ENCODE assay signal across 33 cellular contexts in genomic region chr15:28876845-28877185, GRCh38. TPM values are rescaled to one million over a fixed set of nuclear protein-coding genes. Genes with fewer than 3 reads are reported as not detected.
"Had no signal": no experiment of that assay in that cellular context is flagged by ENCODE, and none has a peak within 500 bp of the region (broad histone marks: within the 10 kb centered on the region; RNA-seq: fewer than 3 reads in every experiment).

No MANE protein-coding gene starts in this region.

- FAIRE-seq: bronchial epithelial cell had no signal

- H3K9me3 ChIP-seq: MG63, Peyer's patch had no signal

- H3K36me3 Mint-ChIP-seq: activated naive CD4-positive, alpha-beta T cell treated with anti-CD3 and anti-CD28 coated beads, Interleukin-2, amount 10 ng/mL, durations not matched to agents 7 days and 5 days; activated naive CD8-positive, alpha-beta T cell; brain had no signal

- H3K4me3 ChIP-seq: MG63, Peyer's patch had no signal

- DNase-seq: activated CD4-positive, alpha-beta T cell treated with anti-CD3 and anti-CD28 coated beads, Interleukin-2, amount 10 ng/mL, durations not matched to agents 24 days and 14 days; activated CD4-positive, alpha-beta T cell treated with anti-CD3 and anti-CD28 coated beads, Interleukin-2, amount 50 U/mL, for 4 hours; activated CD8-positive, alpha-beta T cell treated with anti-CD3 and anti-CD28 coated beads for 36 hours; activated naive CD4-positive, alpha-beta T cell treated with anti-CD3 and anti-CD28 coated beads, Interleukin-2, amount 10 ng/mL, durations not matched to agents 7 days and 5 days; activated naive CD8-positive, alpha-beta T cell treated with anti-CD3 and anti-CD28 coated beads, Interleukin-2, amount 50 U/mL, for 24 hours; activated T-cell treated with anti-CD3 and anti-CD28 coated beads, Interleukin-2, amount 50 U/mL, for 1 hour; Kasumi-1; KG1; MG63; NCI-H1092; NCI-H1436 treated with DMSO at 0.1 percent for 48 hours; NCI-H1694 treated with DMSO at 0.1 percent for 48 hours; NCI-H2029; NCI-H2107; NCI-H2171; NCI-H510A; NCI-H526; NCI-H748 treated with DMSO at 0.1 percent for 48 hours; NK-92 treated with Interleukin-12 subunit alpha and Interleukin-12 subunit beta, amount 100 ng/mL, for 24 hours; PC-3; Peyer's patch; Right ventricle myocardium superior; RPMI8226; SW 1271; T-helper 1 cell; T-helper 2 cell; T-helper 9 cell; WERI-Rb-1 had no signal

- H3K27me3 ChIP-seq: MG63, Peyer's patch had no signal

- H3K4me1 Mint-ChIP-seq: activated CD4-positive, alpha-beta T cell treated with anti-CD3 and anti-CD28 coated beads, Interleukin-2, amount 10 ng/mL, durations not matched to agents 24 days and 14 days had no signal

- H3K4me3 Mint-ChIP-seq: activated CD4-positive, alpha-beta T cell treated with anti-CD3 and anti-CD28 coated beads, Interleukin-2, amount 10 ng/mL, durations not matched to agents 24 days and 14 days; activated CD8-positive, alpha-beta T cell treated with anti-CD3 and anti-CD28 coated beads for 36 hours; activated naive CD4-positive, alpha-beta T cell treated with anti-CD3 and anti-CD28 coated beads, Interleukin-2, amount 10 ng/mL, durations not matched to agents 7 days and 5 days; activated naive CD8-positive, alpha-beta T cell treated with anti-CD3 and anti-CD28 coated beads, Interleukin-2, amount 50 U/mL, for 24 hours; brain had no signal

- H3K27ac ChIP-seq: Peyer's patch, WERI-Rb-1 had no signal

- H3K36me3 ChIP-seq: MG63, Peyer's patch, WERI-Rb-1 had no signal

- H3K4me1 ChIP-seq: Peyer's patch had no signal

- H3K27ac Mint-ChIP-seq: activated CD4-positive, alpha-beta T cell treated with anti-CD3 and anti-CD28 coated beads, Interleukin-2, amount 10 ng/mL, durations not matched to agents 24 days and 14 days; activated CD8-positive, alpha-beta T cell treated with anti-CD3 and anti-CD28 coated beads for 36 hours; activated naive CD4-positive, alpha-beta T cell treated with anti-CD3 and anti-CD28 coated beads, Interleukin-2, amount 10 ng/mL, durations not matched to agents 7 days and 5 days; activated naive CD8-positive, alpha-beta T cell; activated naive CD8-positive, alpha-beta T cell treated with anti-CD3 and anti-CD28 coated beads, Interleukin-2, amount 50 U/mL, for 24 hours; activated T-helper 2 cell treated with anti-CD3 and anti-CD28 coated beads, Interferon-gamma antibody, Interleukin-2, Interleukin-4, amounts not matched to agents 10 μg/mL and 5 μg/mL and 100 μg/mL, durations not matched to agents 14 hours and 24 hours and 36 hours had no signal

- H3K9me3 Mint-ChIP-seq: activated CD4-positive, alpha-beta T cell treated with anti-CD3 and anti-CD28 coated beads, Interleukin-2, amount 10 ng/mL, durations not matched to agents 24 days and 14 days; activated CD8-positive, alpha-beta T cell treated with anti-CD3 and anti-CD28 coated beads for 36 hours; activated naive CD4-positive, alpha-beta T cell treated with anti-CD3 and anti-CD28 coated beads, Interleukin-2, amount 10 ng/mL, durations not matched to agents 7 days and 5 days; activated naive CD8-positive, alpha-beta T cell treated with anti-CD3 and anti-CD28 coated beads, Interleukin-2, amount 50 U/mL, for 24 hours; activated T-helper 2 cell treated with anti-CD3 and anti-CD28 coated beads, Interferon-gamma antibody, Interleukin-2, Interleukin-4, amounts not matched to agents 10 μg/mL and 5 μg/mL and 100 μg/mL, durations not matched to agents 14 hours and 24 hours and 36 hours had no signal

- H3K27me3 Mint-ChIP-seq: activated CD8-positive, alpha-beta T cell treated with anti-CD3 and anti-CD28 coated beads for 36 hours; activated naive CD8-positive, alpha-beta T cell; activated naive CD8-positive, alpha-beta T cell treated with anti-CD3 and anti-CD28 coated beads, Interleukin-2, amount 50 U/mL, for 24 hours had no signal

RNA-seq across cellular contexts. Expression of gene GOLGA6L7, which starts 28.4 kb away (rescaled TPM):
- total RNA-seq: activated CD4-positive, alpha-beta T cell treated with anti-CD3 and anti-CD28 coated beads, Interleukin-2, amount 10 ng/mL, durations not matched to agents 24 days and 14 days; activated CD8-positive, alpha-beta memory T cell treated with anti-CD3 and anti-CD28 coated beads for 36 hours; activated CD8-positive, alpha-beta T cell treated with anti-CD3 and anti-CD28 coated beads for 36 hours; activated T-helper 2 cell treated with anti-CD3 and anti-CD28 coated beads, Interferon-gamma antibody, Interleukin-2, Interleukin-4, amounts not matched to agents 10 μg/mL and 5 μg/mL and 100 μg/mL, durations not matched to agents 14 hours and 24 hours and 36 hours; bronchial epithelial cell; PC-3; Peyer's patch; Right ventricle myocardium superior had no signal
